In the genomic region with DNA sequence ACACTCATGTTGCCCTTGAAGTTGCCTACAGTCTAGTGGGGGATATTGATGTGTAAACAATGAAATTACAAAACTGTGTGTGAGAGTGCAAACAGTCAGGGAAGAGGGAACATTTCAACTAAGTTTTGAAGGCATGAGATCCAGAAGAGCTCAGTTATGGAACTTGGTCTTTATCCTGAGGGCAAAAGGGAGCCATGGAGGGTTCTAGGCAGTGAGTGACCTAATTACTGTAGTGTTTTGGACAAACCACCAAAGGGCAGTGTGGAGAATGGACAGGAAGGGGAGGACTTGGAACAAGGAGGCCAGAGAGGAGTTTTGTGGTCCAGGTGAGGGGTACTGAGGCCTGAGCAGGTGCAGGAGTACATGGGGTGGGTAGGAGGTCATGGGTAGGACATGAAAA, we compare ENCODE assay signal across 10 cellular contexts.
"Had no signal": no experiment of that assay in that cellular context is flagged by ENCODE, and none has a peak within 500 bp of the region (broad histone marks: within the 10 kb centered on the region; RNA-seq: fewer than 3 reads in every experiment).

No MANE protein-coding gene starts in this region.

- H3K4me2 ChIP-seq: KMS-11 had no signal

- DNase-seq: GM23248, GOT3, H9, HCEC 1CT, HFFc6, IMR-90, KBM-7 had no signal

- FAIRE-seq: H54, HTR-8/SVneo had no signal

- H3K27ac ChIP-seq: GM23248, KMS-11 had no signal

- H2AFZ ChIP-seq: GM23248 had no signal

- H3K9ac ChIP-seq: GM23248, KMS-11 had no signal

- H3K4me3 ChIP-seq: GM23248 had no signal
